ENCODE assay signal across 15 cellular contexts in the genomic region with DNA sequence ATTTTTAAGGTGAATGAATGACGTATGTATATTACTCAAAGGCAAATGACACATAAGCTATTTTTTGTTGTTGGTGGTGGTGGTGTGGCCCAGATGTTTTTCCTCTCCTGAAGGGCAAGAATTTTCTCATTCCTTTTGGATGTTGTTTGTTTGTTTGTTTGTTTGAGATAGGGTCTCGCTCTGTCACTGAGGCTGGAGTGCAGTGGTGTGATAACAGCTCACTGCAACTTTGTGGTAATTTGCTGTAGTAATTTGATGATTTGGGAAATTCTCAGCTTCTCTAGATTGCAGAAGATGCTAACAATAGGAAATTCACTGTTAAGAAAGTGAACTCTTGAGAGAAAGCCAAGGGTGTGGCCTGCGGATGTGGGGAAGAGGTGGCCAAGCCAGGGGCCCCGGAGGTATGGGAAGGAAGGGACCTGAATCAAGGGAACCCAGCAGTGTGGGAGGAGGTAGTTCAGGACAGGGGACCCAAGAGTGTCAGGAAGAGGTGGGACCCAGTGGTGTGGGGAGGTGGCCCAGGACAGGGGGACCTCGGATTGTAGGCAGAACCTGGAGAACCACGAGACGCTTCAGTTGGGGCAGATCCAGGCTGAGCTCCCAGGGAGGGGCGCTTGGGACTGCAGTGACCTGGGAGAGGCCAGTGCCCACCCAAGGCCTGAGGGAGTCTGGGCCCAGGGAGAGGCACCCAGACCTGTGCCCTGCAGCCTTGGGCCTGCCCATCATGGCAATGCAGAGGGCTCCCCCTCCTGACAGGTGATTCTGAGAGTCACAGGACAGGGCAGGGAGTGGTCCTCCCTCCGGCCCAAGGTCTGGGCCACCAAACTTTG. TPM values are rescaled to one million over a fixed set of nuclear protein-coding genes. Genes with fewer than 3 reads are reported as not detected.
DNase-seq lines count a peak whose midpoint lies in the region; ATAC-seq and TF ChIP-seq lines count a peak whose summit lies in the region.
"Had no signal": no experiment of that assay in that cellular context is flagged by ENCODE, and none has a peak within 500 bp of the region (broad histone marks: within the 10 kb centered on the region; RNA-seq: fewer than 3 reads in every experiment).

No MANE protein-coding gene starts in this region.

- H3K36me3 ChIP-seq in PC-9 (ENCODE audit: low read depth) (no peaks in the 10 kb centered on the region), neural progenitor cell (no peaks in the 10 kb centered on the region)
- H3K36me3 ChIP-seq: Peyer's patch, stomach had no signal

- intact Hi-C loops in PC-9 (cut with micrococcal nuclease; ENCODE audit: unreplicated experiment), result no loop called here

- POLR2A ChIA-PET in PC-9 (lab: Charles Lee; ENCODE audit: unreplicated experiment), result no interaction called here

- peaks cover 20% of the 10 kb centered on the region for H3K4me1 Mint-ChIP-seq in neural progenitor cell

- no peaks in the 10 kb centered on the region for H3K9me3 Mint-ChIP-seq in neural progenitor cell
- H3K9me3 Mint-ChIP-seq: HFFc6; naive thymus-derived CD8-positive, alpha-beta T cell had no signal

- DNase-seq in CMK (ENCODE audit: low read depth) (peak; percentile 79), PC-9 (peak; percentile 50 to 69), epithelial cell of prostate (ENCODE audit: low read depth, low spot score) (no peak), neural progenitor cell (ENCODE audit: low spot score) (no peak), NCI-H1417 treated with DMSO at 0.1 percent for 48 hours (lab: John Stamatoyannopoulos, UW) (no peak), Ammon's horn (ENCODE audit: low spot score) (no peak)
- DNase-seq in stimulated activated CD4-positive, alpha-beta T cell treated with anti-CD3 and anti-CD28 coated beads, Interleukin-2, amount 100 ng/mL, for 48 hours, result no peak
- DNase-seq: DMS 273 treated with DMSO at 0.1 percent for 48 hours, foreskin melanocyte, HFFc6, NCI-H1105, stomach had no signal

- TF ChIP-seq CTCF in PC-9 (conservative IDR thresholded peaks at IDR 0.05) (no peak), neural progenitor cell (IDR thresholded peaks at IDR 0.05) (no peak)

- peak overlapping the region; percentile 72 for H3K4me2 ChIP-seq in PC-9
- no peak overlapping the region for H3K4me2 ChIP-seq in neural progenitor cell

- H3K36me3 Mint-ChIP-seq in neural progenitor cell, result no peaks in the 10 kb centered on the region
- H3K36me3 Mint-ChIP-seq: naive thymus-derived CD8-positive, alpha-beta T cell had no signal

- no TSS peak for BruUV-seq in PC-9 (replicated peaks; lab: Mats Ljungman, UMichigan)

- H3K4me1 ChIP-seq in PC-9 (replicated peaks; ENCODE audit: insufficient read depth) (peaks cover 72% of the 10 kb centered on the region), neural progenitor cell (peaks cover 3% of the 10 kb centered on the region)

- peaks cover 9% of the 10 kb centered on the region for H3K27me3 Mint-ChIP-seq in neural progenitor cell (ENCODE audit: insufficient read depth, low read depth)
- H3K27me3 Mint-ChIP-seq: naive thymus-derived CD8-positive, alpha-beta T cell had no signal

- CTCF ChIA-PET in PC-9 (lab: Charles Lee), result interaction anchor here (0.7 kb wide), 2 partner anchors 151 to 267 kb away, joined by 5 to 7 read pairs; no protein-coding TSS in a partner anchor

- ATAC-seq in GM18502 (IDR thresholded peaks at IDR 0.05; ENCODE audit: poor library complexity, unreplicated experiment), result no peak
- ATAC-seq: naive thymus-derived CD8-positive, alpha-beta T cell had no signal

- H3K9me3 ChIP-seq in PC-9 (ENCODE audit: insufficient read depth, low read depth) (no peaks in the 10 kb centered on the region), neural progenitor cell (ENCODE audit: low read depth) (no peaks in the 10 kb centered on the region)
- H3K9me3 ChIP-seq: Peyer's patch, stomach had no signal

- no peak overlapping the region for H3K9ac ChIP-seq in neural progenitor cell

- H3K4me3 Mint-ChIP-seq in neural progenitor cell, result peak overlapping the region; percentile 13
- H3K4me3 Mint-ChIP-seq: HFFc6; naive thymus-derived CD8-positive, alpha-beta T cell had no signal

- peaks cover 59% of the 10 kb centered on the region for H3F3A ChIP-seq in PC-9 (ENCODE audit: insufficient read depth, low read depth)
- H3F3A ChIP-seq in neural progenitor cell (ENCODE audit: low read depth), result no peaks in the 10 kb centered on the region

- no peaks in the 10 kb centered on the region for H4K20me1 ChIP-seq in PC-9 (ENCODE audit: insufficient read depth)
- no peaks in the 10 kb centered on the region for H4K20me1 ChIP-seq in neural progenitor cell (ENCODE audit: low read depth)

- H3K27ac Mint-ChIP-seq in neural progenitor cell, result peak overlapping the region; percentile 85
- H3K27ac Mint-ChIP-seq: HFFc6 had no signal

- H3K79me2 ChIP-seq in PC-9 (ENCODE audit: low read depth) (peaks cover 25% of the 10 kb centered on the region; the same call in 1 of the 2 replicates), neural progenitor cell (ENCODE audit: low read depth) (no peaks in the 10 kb centered on the region)

- peak overlapping the region; percentile 87 for H3K27ac ChIP-seq in PC-9
- peak overlapping the region; percentile 95 for H3K27ac ChIP-seq in epithelial cell of prostate
- no peak overlapping the region for H3K27ac ChIP-seq in neural progenitor cell
- H3K27ac ChIP-seq: Peyer's patch had no signal

- H2AFZ ChIP-seq in PC-9 (no peak overlapping the region), neural progenitor cell (replicated peaks) (no peak overlapping the region)

- no peaks in the 10 kb centered on the region for H3K9me2 ChIP-seq in PC-9 (ENCODE audit: insufficient read depth)

- H3K4me3 ChIP-seq in PC-9 (no peak overlapping the region), neural progenitor cell (no peak overlapping the region)
- H3K4me3 ChIP-seq: Peyer's patch, stomach had no signal

- H3K27me3 ChIP-seq in PC-9 (ENCODE audit: insufficient read depth, low read depth), result no peaks in the 10 kb centered on the region
- no peaks in the 10 kb centered on the region for H3K27me3 ChIP-seq in neural progenitor cell
- H3K27me3 ChIP-seq: Peyer's patch, stomach had no signal

RNA-seq across cellular contexts. Expression of gene LCN2, which starts 5.6 kb away (rescaled TPM):
- total RNA-seq in PC-9 (2021), result 430 and 537 TPM in 2 replicates
- total RNA-seq in neural progenitor cell (ENCODE audit: low replicate concordance), result not detected in 2 replicates
- total RNA-seq: HFFc6; naive thymus-derived CD8-positive, alpha-beta T cell had no signal

RNA-seq across cellular contexts. Expression of gene PTGES2, which starts 16.1 kb away (rescaled TPM):
- total RNA-seq in PC-9 (2021) (95.2 and 124 TPM in 2 replicates), neural progenitor cell (ENCODE audit: low replicate concordance) (25.7 and 61.2 TPM in 2 replicates)

RNA-seq across cellular contexts. Expression of gene BBLN, which starts 16.4 kb away (rescaled TPM):
- total RNA-seq in PC-9 (2021) (154 and 213 TPM in 2 replicates), neural progenitor cell (ENCODE audit: low replicate concordance) (69.4 and 228 TPM in 2 replicates)

RNA-seq across cellular contexts. Expression of gene CIZ1, which starts 47.7 kb away (rescaled TPM):
- total RNA-seq in PC-9 (2021) (164 and 213 TPM in 2 replicates), neural progenitor cell (ENCODE audit: low replicate concordance) (33.4 and 48.8 TPM in 2 replicates)

RNA-seq across cellular contexts. Expression of gene DNM1, which starts 59.6 kb away (rescaled TPM):
- total RNA-seq in PC-9 (2021) (134 and 148 TPM in 2 replicates), neural progenitor cell (ENCODE audit: low replicate concordance) (30.1 and 52.7 TPM in 2 replicates)

Comparison
In these comparisons a context has a peak if more than half of its experiments do, and no peak if none do; other contexts are left out.
1. DNase-seq: peak in CMK (single experiment) and PC-9 (2 of 2); none in epithelial cell of prostate (single experiment), neural progenitor cell (single experiment), stimulated activated CD4-positive, alpha-beta T cell treated with anti-CD3 and anti-CD28 coated beads, Interleukin-2, amount 100 ng/mL, for 48 hours (0 of 2), NCI-H1417 treated with DMSO at 0.1 percent for 48 hours (single experiment) and Ammon's horn (single experiment).
2. RNA of gene LCN2, which starts 5.6 kb away (total RNA-seq): 430 to 537 TPM in PC-9; not detected in neural progenitor cell; every median in the first group is over 100 times any median in the second.